In the genomic region with DNA sequence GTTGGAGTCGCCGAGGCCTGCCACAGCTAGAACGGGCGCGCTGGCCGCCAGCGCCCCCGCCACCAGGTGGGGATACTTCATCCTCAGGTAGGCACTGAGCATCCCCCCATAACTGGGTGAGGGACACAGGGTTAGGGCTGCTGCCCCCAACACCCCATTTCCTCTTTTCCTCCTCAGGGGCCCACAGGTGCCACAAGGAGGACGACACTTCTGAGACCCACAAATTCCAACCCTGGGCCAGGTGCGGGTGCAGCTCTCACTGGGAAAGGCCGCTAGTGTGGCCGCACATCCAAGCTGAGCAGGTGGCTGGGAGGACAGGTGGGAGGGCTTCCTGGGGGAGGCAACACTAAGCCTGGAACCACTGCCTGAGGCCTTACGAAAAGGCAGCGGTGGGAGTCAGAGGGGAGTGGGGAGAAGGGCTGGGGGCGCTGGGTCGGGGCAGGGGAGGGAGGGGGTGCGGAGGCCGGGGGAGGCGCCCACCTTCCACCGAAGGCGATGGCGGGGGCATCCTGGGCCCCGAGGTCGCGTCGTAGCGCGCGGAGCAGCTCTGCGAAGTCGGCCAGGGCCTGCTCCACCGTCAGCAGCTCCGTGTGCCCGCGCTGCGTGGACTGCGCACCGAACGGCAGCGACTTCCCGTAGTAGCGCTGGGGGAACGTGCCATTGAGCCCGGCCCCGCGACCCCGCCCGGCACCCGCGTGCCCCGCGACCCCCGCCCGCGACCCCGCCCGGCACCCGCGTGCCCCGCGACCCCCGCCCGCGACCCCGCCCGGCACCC, we compare ENCODE assay signal across 1 cellular context.
TF ChIP-seq lines count a peak whose summit lies in the region.

No MANE protein-coding gene starts in this region.

TF ChIP-seq in K562, 482 proteins besides CTCF, POLR2A, EP300 and RAD21 (continued from another document and continues in another):
- TF ChIP-seq, protein P1, sequence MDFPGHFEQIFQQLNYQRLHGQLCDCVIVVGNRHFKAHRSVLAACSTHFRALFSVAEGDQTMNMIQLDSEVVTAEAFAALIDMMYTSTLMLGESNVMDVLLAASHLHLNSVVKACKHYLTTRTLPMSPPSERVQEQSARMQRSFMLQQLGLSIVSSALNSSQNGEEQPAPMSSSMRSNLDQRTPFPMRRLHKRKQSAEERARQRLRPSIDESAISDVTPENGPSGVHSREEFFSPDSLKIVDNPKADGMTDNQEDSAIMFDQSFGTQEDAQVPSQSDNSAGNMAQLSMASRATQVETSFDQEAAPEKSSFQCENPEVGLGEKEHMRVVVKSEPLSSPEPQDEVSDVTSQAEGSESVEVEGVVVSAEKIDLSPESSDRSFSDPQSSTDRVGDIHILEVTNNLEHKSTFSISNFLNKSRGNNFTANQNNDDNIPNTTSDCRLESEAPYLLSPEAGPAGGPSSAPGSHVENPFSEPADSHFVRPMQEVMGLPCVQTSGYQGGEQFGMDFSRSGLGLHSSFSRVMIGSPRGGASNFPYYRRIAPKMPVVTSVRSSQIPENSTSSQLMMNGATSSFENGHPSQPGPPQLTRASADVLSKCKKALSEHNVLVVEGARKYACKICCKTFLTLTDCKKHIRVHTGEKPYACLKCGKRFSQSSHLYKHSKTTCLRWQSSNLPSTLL (IDR thresholded peaks at IDR 0.05) = no peak
- TF ChIP-seq FUS (optimal IDR thresholded peaks at IDR 0.05; ENCODE audit: low read depth, low read length) = no peak
- TF ChIP-seq, protein P2, sequence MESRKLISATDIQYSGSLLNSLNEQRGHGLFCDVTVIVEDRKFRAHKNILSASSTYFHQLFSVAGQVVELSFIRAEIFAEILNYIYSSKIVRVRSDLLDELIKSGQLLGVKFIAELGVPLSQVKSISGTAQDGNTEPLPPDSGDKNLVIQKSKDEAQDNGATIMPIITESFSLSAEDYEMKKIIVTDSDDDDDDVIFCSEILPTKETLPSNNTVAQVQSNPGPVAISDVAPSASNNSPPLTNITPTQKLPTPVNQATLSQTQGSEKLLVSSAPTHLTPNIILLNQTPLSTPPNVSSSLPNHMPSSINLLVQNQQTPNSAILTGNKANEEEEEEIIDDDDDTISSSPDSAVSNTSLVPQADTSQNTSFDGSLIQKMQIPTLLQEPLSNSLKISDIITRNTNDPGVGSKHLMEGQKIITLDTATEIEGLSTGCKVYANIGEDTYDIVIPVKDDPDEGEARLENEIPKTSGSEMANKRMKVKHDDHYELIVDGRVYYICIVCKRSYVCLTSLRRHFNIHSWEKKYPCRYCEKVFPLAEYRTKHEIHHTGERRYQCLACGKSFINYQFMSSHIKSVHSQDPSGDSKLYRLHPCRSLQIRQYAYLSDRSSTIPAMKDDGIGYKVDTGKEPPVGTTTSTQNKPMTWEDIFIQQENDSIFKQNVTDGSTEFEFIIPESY (CRISPR knock-in tag; IDR thresholded peaks at IDR 0.05) = peak; percentile 88
- TF ChIP-seq CAMTA2 (CRISPR knock-in tag; conservative IDR thresholded peaks at IDR 0.05) = 0 out of 2 replicates have a peak, but pooled peaks have one; percentile 36
- TF ChIP-seq MTA1 (IDR thresholded peaks at IDR 0.05; ENCODE audit: borderline replicate concordance) = no peak
- no peak for TF ChIP-seq SMARCC2 (IDR thresholded peaks at IDR 0.05; ENCODE audit: low read depth)
- no peak for TF ChIP-seq ADNP (tag; IDR thresholded peaks at IDR 0.05)
- no peak for TF ChIP-seq HEY1 (CRISPR knock-in tag; IDR thresholded peaks at IDR 0.05; ENCODE audit: borderline replicate concordance)
- TF ChIP-seq MEIS2 (IDR thresholded peaks at IDR 0.05; ENCODE audit: partially characterized antibody) = no peak
- TF ChIP-seq, protein P3, sequence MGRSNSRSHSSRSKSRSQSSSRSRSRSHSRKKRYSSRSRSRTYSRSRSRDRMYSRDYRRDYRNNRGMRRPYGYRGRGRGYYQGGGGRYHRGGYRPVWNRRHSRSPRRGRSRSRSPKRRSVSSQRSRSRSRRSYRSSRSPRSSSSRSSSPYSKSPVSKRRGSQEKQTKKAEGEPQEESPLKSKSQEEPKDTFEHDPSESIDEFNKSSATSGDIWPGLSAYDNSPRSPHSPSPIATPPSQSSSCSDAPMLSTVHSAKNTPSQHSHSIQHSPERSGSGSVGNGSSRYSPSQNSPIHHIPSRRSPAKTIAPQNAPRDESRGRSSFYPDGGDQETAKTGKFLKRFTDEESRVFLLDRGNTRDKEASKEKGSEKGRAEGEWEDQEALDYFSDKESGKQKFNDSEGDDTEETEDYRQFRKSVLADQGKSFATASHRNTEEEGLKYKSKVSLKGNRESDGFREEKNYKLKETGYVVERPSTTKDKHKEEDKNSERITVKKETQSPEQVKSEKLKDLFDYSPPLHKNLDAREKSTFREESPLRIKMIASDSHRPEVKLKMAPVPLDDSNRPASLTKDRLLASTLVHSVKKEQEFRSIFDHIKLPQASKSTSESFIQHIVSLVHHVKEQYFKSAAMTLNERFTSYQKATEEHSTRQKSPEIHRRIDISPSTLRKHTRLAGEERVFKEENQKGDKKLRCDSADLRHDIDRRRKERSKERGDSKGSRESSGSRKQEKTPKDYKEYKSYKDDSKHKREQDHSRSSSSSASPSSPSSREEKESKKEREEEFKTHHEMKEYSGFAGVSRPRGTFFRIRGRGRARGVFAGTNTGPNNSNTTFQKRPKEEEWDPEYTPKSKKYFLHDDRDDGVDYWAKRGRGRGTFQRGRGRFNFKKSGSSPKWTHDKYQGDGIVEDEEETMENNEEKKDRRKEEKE (IDR thresholded peaks at IDR 0.05; ENCODE audit: borderline replicate concordance in 1 of 2, control insufficient read depth in 1 of 2, low read depth in 2 of 2, low read length in 1 of 2) = no peak
- no peak for TF ChIP-seq KLF16 (IDR thresholded peaks at IDR 0.05)
- TF ChIP-seq XRCC3 (IDR thresholded peaks at IDR 0.05) = no peak
- no peak for TF ChIP-seq CHD1 (IDR thresholded peaks at IDR 0.05; ENCODE audit: low read length)
- no peak for TF ChIP-seq RBM22 (IDR thresholded peaks at IDR 0.05; ENCODE audit: low read depth, low read length, poor library complexity, severe bottlenecking)
- TF ChIP-seq SPI1 (IDR thresholded peaks at IDR 0.05; ENCODE audit: borderline replicate concordance, low read depth, low read length) = peak; percentile 50; the same call in 1 of the 2 replicates
- TF ChIP-seq NFE2L1 (tag; IDR thresholded peaks at IDR 0.05; ENCODE audit: borderline replicate concordance, low read depth) = no peak
- TF ChIP-seq, protein P4, sequence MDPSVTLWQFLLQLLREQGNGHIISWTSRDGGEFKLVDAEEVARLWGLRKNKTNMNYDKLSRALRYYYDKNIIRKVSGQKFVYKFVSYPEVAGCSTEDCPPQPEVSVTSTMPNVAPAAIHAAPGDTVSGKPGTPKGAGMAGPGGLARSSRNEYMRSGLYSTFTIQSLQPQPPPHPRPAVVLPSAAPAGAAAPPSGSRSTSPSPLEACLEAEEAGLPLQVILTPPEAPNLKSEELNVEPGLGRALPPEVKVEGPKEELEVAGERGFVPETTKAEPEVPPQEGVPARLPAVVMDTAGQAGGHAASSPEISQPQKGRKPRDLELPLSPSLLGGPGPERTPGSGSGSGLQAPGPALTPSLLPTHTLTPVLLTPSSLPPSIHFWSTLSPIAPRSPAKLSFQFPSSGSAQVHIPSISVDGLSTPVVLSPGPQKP (CRISPR knock-in tag; IDR thresholded peaks at IDR 0.05) = no peak
- TF ChIP-seq, protein P5, sequence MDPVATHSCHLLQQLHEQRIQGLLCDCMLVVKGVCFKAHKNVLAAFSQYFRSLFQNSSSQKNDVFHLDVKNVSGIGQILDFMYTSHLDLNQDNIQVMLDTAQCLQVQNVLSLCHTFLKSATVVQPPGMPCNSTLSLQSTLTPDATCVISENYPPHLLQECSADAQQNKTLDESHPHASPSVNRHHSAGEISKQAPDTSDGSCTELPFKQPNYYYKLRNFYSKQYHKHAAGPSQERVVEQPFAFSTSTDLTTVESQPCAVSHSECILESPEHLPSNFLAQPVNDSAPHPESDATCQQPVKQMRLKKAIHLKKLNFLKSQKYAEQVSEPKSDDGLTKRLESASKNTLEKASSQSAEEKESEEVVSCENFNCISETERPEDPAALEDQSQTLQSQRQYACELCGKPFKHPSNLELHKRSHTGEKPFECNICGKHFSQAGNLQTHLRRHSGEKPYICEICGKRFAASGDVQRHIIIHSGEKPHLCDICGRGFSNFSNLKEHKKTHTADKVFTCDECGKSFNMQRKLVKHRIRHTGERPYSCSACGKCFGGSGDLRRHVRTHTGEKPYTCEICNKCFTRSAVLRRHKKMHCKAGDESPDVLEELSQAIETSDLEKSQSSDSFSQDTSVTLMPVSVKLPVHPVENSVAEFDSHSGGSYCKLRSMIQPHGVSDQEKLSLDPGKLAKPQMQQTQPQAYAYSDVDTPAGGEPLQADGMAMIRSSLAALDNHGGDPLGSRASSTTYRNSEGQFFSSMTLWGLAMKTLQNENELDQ (CRISPR knock-in tag; IDR thresholded peaks at IDR 0.05; ENCODE audit: borderline replicate concordance) = no peak
- no peak for TF ChIP-seq CHD4 (IDR thresholded peaks at IDR 0.05; ENCODE audit: insufficient read depth, insufficient replicate concordance, low read depth, low read length, poor library complexity, severe bottlenecking)
- peak; percentile 58 for TF ChIP-seq RBFOX2 (IDR thresholded peaks at IDR 0.05; ENCODE audit: low read depth, low read length)
- TF ChIP-seq ZBTB8A (IDR thresholded peaks at IDR 0.05; ENCODE audit: partially characterized antibody) = no peak
- no peak for TF ChIP-seq ZNF224 (CRISPR knock-in tag; IDR thresholded peaks at IDR 0.05)
- TF ChIP-seq, protein P6, sequence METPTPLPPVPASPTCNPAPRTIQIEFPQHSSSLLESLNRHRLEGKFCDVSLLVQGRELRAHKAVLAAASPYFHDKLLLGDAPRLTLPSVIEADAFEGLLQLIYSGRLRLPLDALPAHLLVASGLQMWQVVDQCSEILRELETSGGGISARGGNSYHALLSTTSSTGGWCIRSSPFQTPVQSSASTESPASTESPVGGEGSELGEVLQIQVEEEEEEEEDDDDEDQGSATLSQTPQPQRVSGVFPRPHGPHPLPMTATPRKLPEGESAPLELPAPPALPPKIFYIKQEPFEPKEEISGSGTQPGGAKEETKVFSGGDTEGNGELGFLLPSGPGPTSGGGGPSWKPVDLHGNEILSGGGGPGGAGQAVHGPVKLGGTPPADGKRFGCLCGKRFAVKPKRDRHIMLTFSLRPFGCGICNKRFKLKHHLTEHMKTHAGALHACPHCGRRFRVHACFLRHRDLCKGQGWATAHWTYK (CRISPR knock-in tag; IDR thresholded peaks at IDR 0.05) = no peak
- TF ChIP-seq, protein P7, sequence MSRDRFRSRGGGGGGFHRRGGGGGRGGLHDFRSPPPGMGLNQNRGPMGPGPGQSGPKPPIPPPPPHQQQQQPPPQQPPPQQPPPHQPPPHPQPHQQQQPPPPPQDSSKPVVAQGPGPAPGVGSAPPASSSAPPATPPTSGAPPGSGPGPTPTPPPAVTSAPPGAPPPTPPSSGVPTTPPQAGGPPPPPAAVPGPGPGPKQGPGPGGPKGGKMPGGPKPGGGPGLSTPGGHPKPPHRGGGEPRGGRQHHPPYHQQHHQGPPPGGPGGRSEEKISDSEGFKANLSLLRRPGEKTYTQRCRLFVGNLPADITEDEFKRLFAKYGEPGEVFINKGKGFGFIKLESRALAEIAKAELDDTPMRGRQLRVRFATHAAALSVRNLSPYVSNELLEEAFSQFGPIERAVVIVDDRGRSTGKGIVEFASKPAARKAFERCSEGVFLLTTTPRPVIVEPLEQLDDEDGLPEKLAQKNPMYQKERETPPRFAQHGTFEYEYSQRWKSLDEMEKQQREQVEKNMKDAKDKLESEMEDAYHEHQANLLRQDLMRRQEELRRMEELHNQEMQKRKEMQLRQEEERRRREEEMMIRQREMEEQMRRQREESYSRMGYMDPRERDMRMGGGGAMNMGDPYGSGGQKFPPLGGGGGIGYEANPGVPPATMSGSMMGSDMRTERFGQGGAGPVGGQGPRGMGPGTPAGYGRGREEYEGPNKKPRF (IDR thresholded peaks at IDR 0.05; ENCODE audit: low read depth, low read length) = no peak
- no peak for TF ChIP-seq TEAD4 (IDR thresholded peaks at IDR 0.05; ENCODE audit: low read length)
- no peak for TF ChIP-seq TEAD4 (CRISPR knock-in tag; IDR thresholded peaks at IDR 0.05; ENCODE audit: borderline replicate concordance)
- TF ChIP-seq, protein P8, sequence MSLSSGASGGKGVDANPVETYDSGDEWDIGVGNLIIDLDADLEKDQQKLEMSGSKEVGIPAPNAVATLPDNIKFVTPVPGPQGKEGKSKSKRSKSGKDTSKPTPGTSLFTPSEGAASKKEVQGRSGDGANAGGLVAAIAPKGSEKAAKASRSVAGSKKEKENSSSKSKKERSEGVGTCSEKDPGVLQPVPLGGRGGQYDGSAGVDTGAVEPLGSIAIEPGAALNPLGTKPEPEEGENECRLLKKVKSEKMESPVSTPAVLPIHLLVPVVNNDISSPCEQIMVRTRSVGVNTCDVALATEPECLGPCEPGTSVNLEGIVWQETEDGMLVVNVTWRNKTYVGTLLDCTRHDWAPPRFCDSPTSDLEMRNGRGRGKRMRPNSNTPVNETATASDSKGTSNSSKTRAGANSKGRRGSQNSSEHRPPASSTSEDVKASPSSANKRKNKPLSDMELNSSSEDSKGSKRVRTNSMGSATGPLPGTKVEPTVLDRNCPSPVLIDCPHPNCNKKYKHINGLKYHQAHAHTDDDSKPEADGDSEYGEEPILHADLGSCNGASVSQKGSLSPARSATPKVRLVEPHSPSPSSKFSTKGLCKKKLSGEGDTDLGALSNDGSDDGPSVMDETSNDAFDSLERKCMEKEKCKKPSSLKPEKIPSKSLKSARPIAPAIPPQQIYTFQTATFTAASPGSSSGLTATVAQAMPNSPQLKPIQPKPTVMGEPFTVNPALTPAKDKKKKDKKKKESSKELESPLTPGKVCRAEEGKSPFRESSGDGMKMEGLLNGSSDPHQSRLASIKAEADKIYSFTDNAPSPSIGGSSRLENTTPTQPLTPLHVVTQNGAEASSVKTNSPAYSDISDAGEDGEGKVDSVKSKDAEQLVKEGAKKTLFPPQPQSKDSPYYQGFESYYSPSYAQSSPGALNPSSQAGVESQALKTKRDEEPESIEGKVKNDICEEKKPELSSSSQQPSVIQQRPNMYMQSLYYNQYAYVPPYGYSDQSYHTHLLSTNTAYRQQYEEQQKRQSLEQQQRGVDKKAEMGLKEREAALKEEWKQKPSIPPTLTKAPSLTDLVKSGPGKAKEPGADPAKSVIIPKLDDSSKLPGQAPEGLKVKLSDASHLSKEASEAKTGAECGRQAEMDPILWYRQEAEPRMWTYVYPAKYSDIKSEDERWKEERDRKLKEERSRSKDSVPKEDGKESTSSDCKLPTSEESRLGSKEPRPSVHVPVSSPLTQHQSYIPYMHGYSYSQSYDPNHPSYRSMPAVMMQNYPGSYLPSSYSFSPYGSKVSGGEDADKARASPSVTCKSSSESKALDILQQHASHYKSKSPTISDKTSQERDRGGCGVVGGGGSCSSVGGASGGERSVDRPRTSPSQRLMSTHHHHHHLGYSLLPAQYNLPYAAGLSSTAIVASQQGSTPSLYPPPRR (CRISPR knock-in tag; IDR thresholded peaks at IDR 0.05; ENCODE audit: borderline replicate concordance) = no peak
- TF ChIP-seq, protein P9, sequence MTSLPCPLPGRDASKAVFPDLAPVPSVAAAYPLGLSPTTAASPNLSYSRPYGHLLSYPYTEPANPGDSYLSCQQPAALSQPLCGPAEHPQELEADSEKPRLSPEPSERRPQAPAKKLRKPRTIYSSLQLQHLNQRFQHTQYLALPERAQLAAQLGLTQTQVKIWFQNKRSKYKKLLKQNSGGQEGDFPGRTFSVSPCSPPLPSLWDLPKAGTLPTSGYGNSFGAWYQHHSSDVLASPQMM (CRISPR knock-in tag; IDR thresholded peaks at IDR 0.05) = no peak
- TF ChIP-seq L3MBTL2 (IDR thresholded peaks at IDR 0.05) = no peak
